In the genomic region with DNA sequence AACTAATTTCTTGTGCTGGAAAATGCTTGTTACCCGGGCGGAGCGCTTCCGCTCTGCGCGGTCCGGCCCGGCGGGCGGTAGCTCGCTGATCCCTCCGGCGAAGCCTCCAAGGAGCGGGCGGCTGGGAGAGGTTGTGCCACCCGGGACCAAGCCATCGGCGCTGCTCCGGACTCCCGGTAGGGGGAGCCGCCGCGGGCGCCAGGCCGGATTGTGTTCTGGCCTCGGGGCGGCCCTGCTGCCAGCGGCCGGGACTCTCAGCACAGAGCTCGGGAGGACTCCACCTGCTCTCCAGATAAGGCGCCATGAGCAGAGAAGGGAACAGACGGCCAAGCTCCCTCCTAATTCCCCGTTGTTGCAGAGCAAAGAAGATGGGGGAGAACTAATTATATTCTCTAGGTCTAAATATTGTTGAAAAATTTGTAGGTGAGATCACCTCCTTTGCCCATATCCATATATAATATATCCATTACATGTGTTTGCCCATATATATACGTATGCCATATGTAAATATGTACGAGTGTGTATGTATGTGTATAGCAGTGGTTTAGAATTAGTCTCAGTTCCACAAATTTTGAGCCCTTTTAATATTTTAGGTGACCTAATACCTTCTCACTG, we compare ENCODE assay signal across 1 cellular context.
TF ChIP-seq lines count a peak whose summit lies in the region.

No MANE protein-coding gene starts in this region.

TF ChIP-seq in K562, 482 proteins besides CTCF, POLR2A, EP300 and RAD21 (continued from another document):
- TF ChIP-seq MYC (IDR thresholded peaks at IDR 0.05; ENCODE audit: low read depth, low read length) (0 out of 2 replicates have a peak, but pooled peaks have one; percentile 19), MYC (CRISPR knock-in tag; IDR thresholded peaks at IDR 0.05; ENCODE audit: borderline replicate concordance, low read depth) (no peak), BRD9 (IDR thresholded peaks at IDR 0.05; ENCODE audit: low read depth, partially characterized antibody) (no peak), CCNT2 (IDR thresholded peaks at IDR 0.05; ENCODE audit: borderline replicate concordance, extremely low read depth, insufficient read length, low read depth, low read length) (peak; percentile 36), SMC3 (conservative IDR thresholded peaks at IDR 0.05; ENCODE audit: insufficient read depth, low read depth, low read length) (peak; percentile 27; the same call in 1 of the 2 replicates), SPI1 (IDR thresholded peaks at IDR 0.05; ENCODE audit: borderline replicate concordance, low read depth, low read length) (no peak), XRCC5 (IDR thresholded peaks at IDR 0.05; ENCODE audit: low read depth, low read length) (0 out of 2 replicates have a peak, but pooled peaks have one; percentile 37), MBD2 (IDR thresholded peaks at IDR 0.05; ENCODE audit: borderline replicate concordance, low read depth) (no peak), RBFOX2 (IDR thresholded peaks at IDR 0.05; ENCODE audit: low read depth, low read length) (peak; percentile 48), RCOR1 (IDR thresholded peaks at IDR 0.05; ENCODE audit: borderline replicate concordance in 1 of 2, low read depth in 2 of 2, low read length in 2 of 2) (0 out of 4 replicates have a peak, but pooled peaks of 1 of the 2 experiments have one; percentile 18), CUX1 (CRISPR knock-in tag; IDR thresholded peaks at IDR 0.05) (no peak), HMGN3 (IDR thresholded peaks at IDR 0.05; ENCODE audit: borderline replicate concordance, extremely low read depth, insufficient read length, low read depth, low read length) (peak; percentile 77), POLR2G (IDR thresholded peaks at IDR 0.05; ENCODE audit: low read depth, low read length) (peak; percentile 53; the same call in 1 of the 2 replicates), ATF1 (CRISPR knock-in tag; IDR thresholded peaks at IDR 0.05) (no peak), ATF1 (tag; IDR thresholded peaks at IDR 0.05) (no peak), E2F6 (IDR thresholded peaks at IDR 0.05; ENCODE audit: borderline replicate concordance in 1 of 2, extremely low read depth in 1 of 2, insufficient read depth in 1 of 2, insufficient read length in 1 of 2, low read depth in 1 of 2, low read length in 1 of 2, poor library complexity in 1 of 2, severe bottlenecking in 1 of 2) (peak in 1 of 2 experiments; percentile 61), RB1 (IDR thresholded peaks at IDR 0.05; ENCODE audit: low read depth) (peak; percentile 52; the same call in 1 of the 2 replicates), SMAD4 (CRISPR knock-in tag; conservative IDR thresholded peaks at IDR 0.05) (0 out of 2 replicates have a peak, but pooled peaks have one; percentile 30), YY1 (IDR thresholded peaks at IDR 0.05; ENCODE audit: borderline replicate concordance in 1 of 3, control insufficient read depth in 1 of 3, extremely low read depth in 1 of 3, insufficient read depth in 3 of 3, insufficient read length in 1 of 3, insufficient replicate concordance in 2 of 3, low read depth in 1 of 3, low read length in 2 of 3) (peak in 1 of 3 experiments; percentile 67), CBFA2T3 (IDR thresholded peaks at IDR 0.05) (0 out of 2 replicates have a peak, but pooled peaks have one; percentile 6), CTCFL (IDR thresholded peaks at IDR 0.05; ENCODE audit: borderline replicate concordance, insufficient read depth, low read depth, low read length, poor library complexity, severe bottlenecking) (peak; percentile 89), EHMT2 (IDR thresholded peaks at IDR 0.05) (0 out of 2 replicates have a peak, but pooled peaks have one; percentile 21), HNRNPL (IDR thresholded peaks at IDR 0.05; ENCODE audit: low read depth, low read length) (0 out of 2 replicates have a peak, but pooled peaks have one; percentile 63), NRF1 (conservative IDR thresholded peaks at IDR 0.05 in 1 of 2, IDR thresholded peaks at IDR 0.05 in 1 of 2) (0 out of 4 replicates have a peak, but pooled peaks of 1 of the 2 experiments have one; percentile 19)
